Comparison of ENCODE assay signal across 2 cellular contexts in genomic region chr12:47051291-47051690, GRCh38.
TF ChIP-seq lines count a peak whose summit lies in the region.

No MANE protein-coding gene starts in this region.

TF ChIP-seq in HEK293, 187 proteins besides CTCF, POLR2A, EP300 and RAD21:
- peak; percentile 65 for TF ChIP-seq SETDB1 (IDR thresholded peaks at IDR 0.05; ENCODE audit: insufficient read length, low read length)

TF ChIP-seq in K562, 482 proteins besides CTCF, POLR2A, EP300 and RAD21:
- TF ChIP-seq ZEB2 (IDR thresholded peaks at IDR 0.05), result 0 out of 2 replicates have a peak, but pooled peaks have one; percentile 28
- peak; percentile 59; the same call in 1 of the 2 replicates for TF ChIP-seq CHAMP1 (IDR thresholded peaks at IDR 0.05)
- TF ChIP-seq, protein P1, sequence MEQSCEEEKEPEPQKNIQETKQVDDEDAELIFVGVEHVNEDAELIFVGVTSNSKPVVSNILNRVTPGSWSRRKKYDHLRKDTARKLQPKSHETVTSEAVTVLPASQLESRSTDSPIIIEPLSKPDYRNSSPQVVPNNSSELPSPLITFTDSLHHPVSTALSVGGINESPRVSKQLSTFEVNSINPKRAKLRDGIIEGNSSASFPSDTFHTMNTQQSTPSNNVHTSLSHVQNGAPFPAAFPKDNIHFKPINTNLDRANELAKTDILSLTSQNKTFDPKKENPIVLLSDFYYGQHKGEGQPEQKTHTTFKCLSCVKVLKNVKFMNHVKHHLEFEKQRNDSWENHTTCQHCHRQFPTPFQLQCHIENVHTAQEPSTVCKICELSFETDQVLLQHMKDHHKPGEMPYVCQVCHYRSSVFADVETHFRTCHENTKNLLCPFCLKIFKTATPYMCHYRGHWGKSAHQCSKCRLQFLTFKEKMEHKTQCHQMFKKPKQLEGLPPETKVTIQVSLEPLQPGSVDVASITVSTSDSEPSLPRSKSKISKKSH (CRISPR knock-in tag; IDR thresholded peaks at IDR 0.05), result 0 out of 2 replicates have a peak, but pooled peaks have one; percentile 50
- 0 out of 3 replicates have a peak, but pooled peaks of 1 of the 2 experiments have one; percentile 39 for TF ChIP-seq CBX3 (IDR thresholded peaks at IDR 0.05; ENCODE audit: borderline replicate concordance in 1 of 2, low read length in 2 of 2)
- TF ChIP-seq, protein P2, sequence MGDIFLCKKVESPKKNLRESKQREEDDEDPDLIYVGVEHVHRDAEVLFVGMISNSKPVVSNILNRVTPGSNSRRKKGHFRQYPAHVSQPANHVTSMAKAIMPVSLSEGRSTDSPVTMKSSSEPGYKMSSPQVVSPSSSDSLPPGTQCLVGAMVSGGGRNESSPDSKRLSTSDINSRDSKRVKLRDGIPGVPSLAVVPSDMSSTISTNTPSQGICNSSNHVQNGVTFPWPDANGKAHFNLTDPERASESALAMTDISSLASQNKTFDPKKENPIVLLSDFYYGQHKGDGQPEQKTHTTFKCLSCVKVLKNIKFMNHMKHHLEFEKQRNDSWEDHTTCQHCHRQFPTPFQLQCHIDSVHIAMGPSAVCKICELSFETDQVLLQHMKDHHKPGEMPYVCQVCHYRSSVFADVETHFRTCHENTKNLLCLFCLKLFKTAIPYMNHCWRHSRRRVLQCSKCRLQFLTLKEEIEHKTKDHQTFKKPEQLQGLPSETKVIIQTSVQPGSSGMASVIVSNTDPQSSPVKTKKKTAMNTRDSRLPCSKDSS (IDR thresholded peaks at IDR 0.05; ENCODE audit: low read depth, partially characterized antibody), result peak; percentile 25
- peak; percentile 70; the same call in 1 of the 2 replicates for TF ChIP-seq TRIM28 (IDR thresholded peaks at IDR 0.05)
- TF ChIP-seq ETV1 (tag; conservative IDR thresholded peaks at IDR 0.05; ENCODE audit: low read depth), result peak; percentile 91
- 0 out of 2 replicates have a peak, but pooled peaks have one; percentile 24 for TF ChIP-seq GABPA (tag; conservative IDR thresholded peaks at IDR 0.05; ENCODE audit: low read depth)
- 0 out of 2 replicates have a peak, but pooled peaks have one; percentile 14 for TF ChIP-seq CBX5 (IDR thresholded peaks at IDR 0.05; ENCODE audit: borderline replicate concordance, low read depth)
TF ChIP-seq in K562: peak in this region for 9; not testable (repeated sequence) for 473.
